12 cellular contexts compared by ENCODE assay signal in the genomic region with DNA sequence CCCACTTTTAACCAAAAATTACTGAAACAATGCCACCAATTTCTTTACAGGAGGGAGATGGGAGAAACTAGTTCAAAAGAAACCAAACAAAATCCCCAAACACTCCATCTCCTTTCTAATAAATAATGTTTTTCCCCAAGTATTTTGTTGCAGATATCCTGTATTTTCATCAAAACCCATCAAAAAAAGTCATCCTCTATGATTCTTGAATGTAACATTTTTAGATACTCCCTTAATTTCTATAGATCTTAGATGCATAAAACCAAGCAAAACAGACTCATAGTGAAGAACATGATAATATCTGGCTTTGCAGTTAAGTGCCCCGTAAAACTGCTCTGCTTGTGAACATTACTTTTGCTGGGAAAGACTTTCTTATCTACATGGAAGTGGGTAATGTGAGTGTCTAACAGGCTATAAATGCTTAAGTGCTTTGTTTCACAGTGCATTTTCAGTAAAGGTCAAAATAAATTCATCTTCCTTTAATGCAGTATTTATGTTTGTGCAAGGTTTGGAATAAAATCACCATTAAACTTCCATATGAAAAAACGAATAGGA.
A peak's percentile ranks its signal among the peaks of the same experiment; 100 is the strongest.
DNase-seq lines count a peak whose midpoint lies in the region; ATAC-seq and TF ChIP-seq lines count a peak whose summit lies in the region.
"Had no signal": no experiment of that assay in that cellular context is flagged by ENCODE, and none has a peak within 500 bp of the region (broad histone marks: within the 10 kb centered on the region; RNA-seq: fewer than 3 reads in every experiment).

No MANE protein-coding gene starts in this region.

- in situ Hi-C loops in GM23248 (cut with MboI) = no loop called here

- no peak overlapping the region for H3K27ac Mint-ChIP-seq in CD4-positive, alpha-beta T cell
- peak overlapping the region; percentile 13 for H3K27ac Mint-ChIP-seq in activated naive CD8-positive, alpha-beta T cell treated with anti-CD3 and anti-CD28 coated beads, Interleukin-2, amount 50 U/mL, for 24 hours
- peak overlapping the region in 3 of 10 donors; percentile 7 to 81 (median 30) for H3K27ac Mint-ChIP-seq in naive thymus-derived CD8-positive, alpha-beta T cell

- no peak for ATAC-seq in CD4-positive, alpha-beta T cell (ENCODE audit: poor library complexity)
- ATAC-seq in activated naive CD8-positive, alpha-beta T cell treated with anti-CD3 and anti-CD28 coated beads, Interleukin-2, amount 50 U/mL, for 24 hours = no peak
- no peak for ATAC-seq in naive thymus-derived CD8-positive, alpha-beta T cell
- no peak for ATAC-seq in GM18519 (IDR thresholded peaks at IDR 0.05; ENCODE audit: low FRiP score, unreplicated experiment)
- no peak for ATAC-seq in HG02885 (IDR thresholded peaks at IDR 0.05; ENCODE audit: poor library complexity, unreplicated experiment)
- ATAC-seq in Right ventricle myocardium superior (ENCODE audit: poor library complexity) = no peak

- POLR2A ChIA-PET in CD4-positive, alpha-beta T cell (lab: Charles Lee) = no interaction called here
- POLR2A ChIA-PET in naive thymus-derived CD8-positive, alpha-beta T cell (lab: Charles Lee) = interaction anchor here (0.7 kb wide), 1 partner anchor 214 kb away, joined by 3 read pairs; no protein-coding TSS in a partner anchor

- no peaks in the 10 kb centered on the region for H3K9me3 ChIP-seq in CD4-positive, alpha-beta T cell (ENCODE audit: control insufficient read depth, low read length)
- no peaks in the 10 kb centered on the region for H3K9me3 ChIP-seq in GM23248 (ENCODE audit: low read depth)

- DNase-seq in CD4-positive, alpha-beta T cell = no peak
- DNase-seq in GM23248 (peak; percentile 10), Right ventricle myocardium superior (no peak)
- no peak for DNase-seq in activated naive CD8-positive, alpha-beta T cell treated with anti-CD3 and anti-CD28 coated beads, Interleukin-2, amount 50 U/mL, for 24 hours
- DNase-seq in naive thymus-derived CD8-positive, alpha-beta T cell = no peak
- no peak for DNase-seq in activated CD4-positive, CD25-positive, alpha-beta regulatory T cell treated with anti-CD3 and anti-CD28 coated beads, Interleukin-2, amount 50 U/mL, for 72 hours
- DNase-seq: kidney, NCI-H1092 treated with DMSO at 0.1 percent for 48 hours, NCI-H2227 treated with DMSO at 0.1 percent for 48 hours had no signal

- H3K27me3 Mint-ChIP-seq in CD4-positive, alpha-beta T cell = peaks cover 61% of the 10 kb centered on the region
- peaks cover 4% of the 10 kb centered on the region for H3K27me3 Mint-ChIP-seq in activated naive CD8-positive, alpha-beta T cell treated with anti-CD3 and anti-CD28 coated beads, Interleukin-2, amount 50 U/mL, for 24 hours
- H3K27me3 Mint-ChIP-seq in naive thymus-derived CD8-positive, alpha-beta T cell = peaks cover 2 to 93% (median 17%) of the 10 kb centered on the region in 5 donors

- H3K36me3 ChIP-seq in GM23248 (ENCODE audit: low read depth) = no peaks in the 10 kb centered on the region

- peaks cover 30% of the 10 kb centered on the region for H3K27me3 ChIP-seq in CD4-positive, alpha-beta T cell (ENCODE audit: control insufficient read depth, insufficient read depth, low read length)
- no peaks in the 10 kb centered on the region for H3K27me3 ChIP-seq in GM23248 (replicated peaks; ENCODE audit: insufficient read depth)

- peak overlapping the region; percentile 77 for H3K4me3 ChIP-seq in GM23248

- peak overlapping the region; percentile 93 for H2AFZ ChIP-seq in GM23248

- no peaks in the 10 kb centered on the region for H3K9me3 Mint-ChIP-seq in CD4-positive, alpha-beta T cell
- H3K9me3 Mint-ChIP-seq in activated naive CD8-positive, alpha-beta T cell treated with anti-CD3 and anti-CD28 coated beads, Interleukin-2, amount 50 U/mL, for 24 hours = no peaks in the 10 kb centered on the region
- no peaks in the 10 kb centered on the region for H3K9me3 Mint-ChIP-seq in naive thymus-derived CD8-positive, alpha-beta T cell

- peaks cover 11% of the 10 kb centered on the region for H3K4me1 ChIP-seq in GM23248 (ENCODE audit: insufficient read depth)

- H3F3A ChIP-seq in GM23248 (ENCODE audit: insufficient read depth) = peaks cover 18% of the 10 kb centered on the region

- H4K20me1 ChIP-seq in GM23248 (ENCODE audit: insufficient read depth) = no peaks in the 10 kb centered on the region

- peak overlapping the region; percentile 49 for H3K4me3 Mint-ChIP-seq in CD4-positive, alpha-beta T cell
- H3K4me3 Mint-ChIP-seq in activated naive CD8-positive, alpha-beta T cell treated with anti-CD3 and anti-CD28 coated beads, Interleukin-2, amount 50 U/mL, for 24 hours = no peak overlapping the region
- peak overlapping the region in 9 of 10 donors; percentile 48 to 90 (median 86) for H3K4me3 Mint-ChIP-seq in naive thymus-derived CD8-positive, alpha-beta T cell

- WGBS in GM23248 (ENCODE audit: low coverage in 1 of 2, low lambda C conversion rate in 2 of 2, missing lambda C conversion rate in 2 of 2), 2 experiments = 6 to 7% methylated on average over 2 of the region's 2 CpGs

- H3K9me2 ChIP-seq in GM23248 (ENCODE audit: insufficient read depth) = no peaks in the 10 kb centered on the region

- no peaks in the 10 kb centered on the region for H3K36me3 Mint-ChIP-seq in CD4-positive, alpha-beta T cell (ENCODE audit: low read depth)
- H3K36me3 Mint-ChIP-seq in activated naive CD8-positive, alpha-beta T cell treated with anti-CD3 and anti-CD28 coated beads, Interleukin-2, amount 50 U/mL, for 24 hours (ENCODE audit: low read depth) = no peaks in the 10 kb centered on the region
- H3K36me3 Mint-ChIP-seq in naive thymus-derived CD8-positive, alpha-beta T cell = no peaks in the 10 kb centered on the region

- H3K79me2 ChIP-seq in GM23248 (ENCODE audit: insufficient read depth) = no peaks in the 10 kb centered on the region

- CTCF ChIA-PET in CD4-positive, alpha-beta T cell (lab: Charles Lee) = no interaction called here

- H3K4me2 ChIP-seq in GM23248 (ENCODE audit: unreplicated experiment) = peak overlapping the region; percentile 99

- peaks cover 25% of the 10 kb centered on the region for H3K4me1 Mint-ChIP-seq in CD4-positive, alpha-beta T cell (ENCODE audit: low read depth)
- H3K4me1 Mint-ChIP-seq in activated naive CD8-positive, alpha-beta T cell treated with anti-CD3 and anti-CD28 coated beads, Interleukin-2, amount 50 U/mL, for 24 hours = peaks cover 17% of the 10 kb centered on the region
- peaks cover 10 to 26% (median 23%) of the 10 kb centered on the region in 4 donors for H3K4me1 Mint-ChIP-seq in naive thymus-derived CD8-positive, alpha-beta T cell

- no peak overlapping the region for H3K27ac ChIP-seq in CD4-positive, alpha-beta T cell (ENCODE audit: low read depth, low read length)
- H3K27ac ChIP-seq in GM23248 = peak overlapping the region; percentile 46
- H3K27ac ChIP-seq: epithelial cell of prostate had no signal

- TF ChIP-seq CTCF in CD4-positive, alpha-beta T cell (IDR thresholded peaks at IDR 0.05) = no peak

- intact Hi-C loops in CD4-positive, alpha-beta T cell (cut with DNase I, micrococcal nuclease) = no loop called here
- intact Hi-C loops in Right ventricle myocardium superior (cut with DNase I) = no loop called here

- H3K9ac ChIP-seq in GM23248 = peak overlapping the region; percentile 74; the same call in 1 of the 2 replicates
